ENCODE assay signal across 8 cellular contexts in genomic region chr3:120350431-120350941, GRCh38. TPM values are rescaled to one million over a fixed set of nuclear protein-coding genes. Genes with fewer than 3 reads are reported as not detected.
DNase-seq lines count a peak whose midpoint lies in the region; ATAC-seq and TF ChIP-seq lines count a peak whose summit lies in the region.

No MANE protein-coding gene starts in this region.

- H3K27ac ChIP-seq in BLaER1 treated with 17β-estradiol and CSF1 and Interleukin-3, amounts not matched to agents 10 nM and 100 nM: peak overlapping the region in 3 of 11 experiments; percentile 88 to 92 (median 92); a peak in 6 of 22 replicates
- H3K27ac ChIP-seq in HUES6 (ENCODE audit: low read depth, low read length) (no peak overlapping the region), testis (peak overlapping the region in 1 of 2 donors; percentile 96)

- peaks cover 7 to 21% (median 16%) of the 10 kb centered on the region in 11 experiments; a peak in 21 of 22 replicates for H3K36me3 ChIP-seq in BLaER1 treated with 17β-estradiol and CSF1 and Interleukin-3, amounts not matched to agents 10 nM and 100 nM
- H3K36me3 ChIP-seq in HUES6 (ENCODE audit: control insufficient read depth, insufficient read depth, low read length) (0 out of 2 replicates have a peak, but pooled peaks cover 2% of the 10 kb centered on the region), testis (ENCODE audit: low read depth, missing control alignments) (no peaks in the 10 kb centered on the region)

- intact Hi-C loops in testis (cut with DNase I; ENCODE audit: low total_unique reads): no loop called here

- no peaks in the 10 kb centered on the region; a peak in 3 of 22 replicates for H3K9me3 ChIP-seq in BLaER1 treated with 17β-estradiol and CSF1 and Interleukin-3, amounts not matched to agents 10 nM and 100 nM (replicated peaks in 1 of 11)
- H3K9me3 ChIP-seq in HUES6 (ENCODE audit: control insufficient read depth, insufficient read depth, low read depth, low read length) (no peaks in the 10 kb centered on the region), testis (no peaks in the 10 kb centered on the region)

- peaks cover 24 to 37% (median 35%) of the 10 kb centered on the region in 10 experiments for H3K4me1 ChIP-seq in BLaER1 treated with 17β-estradiol and CSF1 and Interleukin-3, amounts not matched to agents 10 nM and 100 nM
- H3K4me1 ChIP-seq in HUES6 (ENCODE audit: control insufficient read depth, insufficient read depth, low read length): peaks cover 17% of the 10 kb centered on the region
- H3K4me1 ChIP-seq in testis: peaks cover 6% of the 10 kb centered on the region

- no peaks in the 10 kb centered on the region for H3K9me3 Mint-ChIP-seq in activated naive CD8-positive, alpha-beta T cell treated with anti-CD3 and anti-CD28 coated beads, Interleukin-2, amount 50 U/mL, for 24 hours

- peaks cover 36% of the 10 kb centered on the region for H3K4me1 Mint-ChIP-seq in activated naive CD8-positive, alpha-beta T cell treated with anti-CD3 and anti-CD28 coated beads, Interleukin-2, amount 50 U/mL, for 24 hours

- peak overlapping the region; percentile 45 to 96 (median 85); a peak in 21 of 22 replicates for H3K4me2 ChIP-seq in BLaER1 treated with 17β-estradiol and CSF1 and Interleukin-3, amounts not matched to agents 10 nM and 100 nM

- H3K9ac ChIP-seq in BLaER1 treated with 17β-estradiol and CSF1 and Interleukin-3, amounts not matched to agents 10 nM and 100 nM: peak overlapping the region in 6 of 11 experiments; percentile 89 to 95 (median 92); a peak in 7 of 22 replicates
- no peak overlapping the region for H3K9ac ChIP-seq in HUES6 (ENCODE audit: low read length)

- H3K4me3 Mint-ChIP-seq in activated naive CD8-positive, alpha-beta T cell treated with anti-CD3 and anti-CD28 coated beads, Interleukin-2, amount 50 U/mL, for 24 hours: peak overlapping the region; percentile 93

- peaks cover 4% of the 10 kb centered on the region for H3K27me3 Mint-ChIP-seq in activated naive CD8-positive, alpha-beta T cell treated with anti-CD3 and anti-CD28 coated beads, Interleukin-2, amount 50 U/mL, for 24 hours

- H3K36me3 Mint-ChIP-seq in activated naive CD8-positive, alpha-beta T cell treated with anti-CD3 and anti-CD28 coated beads, Interleukin-2, amount 50 U/mL, for 24 hours (ENCODE audit: low read depth): peaks cover 25% of the 10 kb centered on the region

- peaks cover 18 to 36% (median 30%) of the 10 kb centered on the region in 11 experiments; a peak in 17 of 22 replicates for H4K20me1 ChIP-seq in BLaER1 treated with 17β-estradiol and CSF1 and Interleukin-3, amounts not matched to agents 10 nM and 100 nM

- no peak for DNase-seq in activated naive CD8-positive, alpha-beta T cell treated with anti-CD3 and anti-CD28 coated beads, Interleukin-2, amount 50 U/mL, for 24 hours
- DNase-seq in iris pigment epithelial cell (ENCODE audit: low read depth) (peak; percentile 88), testis (peak; percentile 26), T1000 (lab: John Stamatoyannopoulos, UW) (no peak)

- no peak for TF ChIP-seq POLR2A in testis (IDR thresholded peaks at IDR 0.05)

- ATAC-seq in activated naive CD8-positive, alpha-beta T cell treated with anti-CD3 and anti-CD28 coated beads, Interleukin-2, amount 50 U/mL, for 24 hours: no peak
- no peak for ATAC-seq in HG02885 (IDR thresholded peaks at IDR 0.05; ENCODE audit: poor library complexity, unreplicated experiment)
- ATAC-seq in HG03159 (IDR thresholded peaks at IDR 0.05; ENCODE audit: unreplicated experiment): no peak

- peak overlapping the region in 5 of 10 experiments; percentile 85 to 94 (median 91); a peak in 5 of 20 replicates for H3K4me3 ChIP-seq in BLaER1 treated with 17β-estradiol and CSF1 and Interleukin-3, amounts not matched to agents 10 nM and 100 nM
- peak overlapping the region; percentile 90; the same call in 1 of the 2 replicates for H3K4me3 ChIP-seq in HUES6 (ENCODE audit: low read depth, low read length)
- no peak overlapping the region for H3K4me3 ChIP-seq in testis

- no peak for TF ChIP-seq CTCF in testis (IDR thresholded peaks at IDR 0.05)

- 26 to 42% methylated on average over 7 of the region's 7 CpGs for WGBS in testis, 2 donors

- H3K27ac Mint-ChIP-seq in activated naive CD8-positive, alpha-beta T cell treated with anti-CD3 and anti-CD28 coated beads, Interleukin-2, amount 50 U/mL, for 24 hours: peak overlapping the region; percentile 90

- H3K27me3 ChIP-seq in BLaER1 treated with 17β-estradiol and CSF1 and Interleukin-3, amounts not matched to agents 10 nM and 100 nM: no peaks in the 10 kb centered on the region
- H3K27me3 ChIP-seq in HUES6 (ENCODE audit: control insufficient read depth, insufficient read depth, low read length): peaks cover 3% of the 10 kb centered on the region; the same call in 1 of the 2 replicates
- no peaks in the 10 kb centered on the region for H3K27me3 ChIP-seq in testis

RNA-seq across cellular contexts. Expression of gene LRRC58, which starts 1.3 kb away (rescaled TPM):
- total RNA-seq in testis: 10 to 100 TPM; 18.6 to 21.2 TPM
- 8.5 TPM for polyA plus RNA-seq in testis (ENCODE audit: insufficient read depth, low read depth, low replicate concordance)

Comparison
In these comparisons a context has a peak if more than half of its experiments do, and no peak if none do; other contexts are left out.
1. DNase-seq: peak in iris pigment epithelial cell (single experiment) and testis (single experiment); none in activated naive CD8-positive, alpha-beta T cell treated with anti-CD3 and anti-CD28 coated beads, Interleukin-2, amount 50 U/mL, for 24 hours (single experiment) and T1000 (single experiment).